In the genomic region with DNA sequence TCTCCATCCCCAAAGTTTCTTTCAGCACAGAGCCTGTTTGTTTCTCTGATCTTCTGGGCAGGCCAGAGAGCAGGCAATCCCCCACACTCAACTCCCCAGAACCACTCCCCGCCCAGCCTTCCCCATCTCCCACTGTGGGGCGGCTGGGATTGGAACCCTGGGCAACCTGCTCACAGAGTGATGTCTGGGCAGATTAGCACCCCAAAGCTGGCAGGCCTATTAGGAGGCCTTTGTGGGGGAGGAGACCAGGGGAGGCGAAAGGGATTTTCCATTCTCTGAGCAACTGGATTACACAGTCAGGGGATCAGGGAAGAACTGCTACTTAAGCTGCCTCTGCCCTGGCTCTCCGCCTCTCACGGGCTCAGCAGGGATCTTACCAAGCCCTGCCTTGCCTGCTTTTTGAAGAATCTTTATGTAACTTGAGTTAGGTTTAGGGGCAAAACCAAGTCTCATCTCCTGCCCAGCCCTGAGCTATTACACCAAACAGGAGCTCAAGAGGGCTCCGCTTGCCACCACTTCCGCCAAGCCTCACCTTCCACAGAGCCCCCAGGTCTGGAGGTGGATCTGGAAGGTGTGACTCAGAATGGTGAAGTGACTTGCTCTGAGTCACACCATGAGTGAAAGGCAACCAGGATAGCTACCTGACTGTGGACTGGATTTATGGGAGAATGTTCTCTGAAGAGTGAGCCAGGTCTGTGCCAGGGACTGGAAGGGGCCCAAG, we compare ENCODE assay signal across 1 cellular context.
TF ChIP-seq lines count a peak whose summit lies in the region.

No MANE protein-coding gene starts in this region.

TF ChIP-seq in H1, 55 proteins besides CTCF, POLR2A, EP300 and RAD21:
- no peak for TF ChIP-seq SIX5 (IDR thresholded peaks at IDR 0.05; ENCODE audit: low read depth, low read length)
- no peak for TF ChIP-seq FOSL1 (IDR thresholded peaks at IDR 0.05; ENCODE audit: insufficient read depth, low read depth, low read length)
- no peak for TF ChIP-seq POLR2AphosphoS5 (IDR thresholded peaks at IDR 0.05; ENCODE audit: low read depth, low read length)
- no peak for TF ChIP-seq SIRT6 (IDR thresholded peaks at IDR 0.05; ENCODE audit: low read length)
- TF ChIP-seq BACH1 (IDR thresholded peaks at IDR 0.05; ENCODE audit: low read length) = no peak
- TF ChIP-seq POU5F1 (IDR thresholded peaks at IDR 0.05; ENCODE audit: low read depth, low read length) = no peak
- TF ChIP-seq, protein P1, sequence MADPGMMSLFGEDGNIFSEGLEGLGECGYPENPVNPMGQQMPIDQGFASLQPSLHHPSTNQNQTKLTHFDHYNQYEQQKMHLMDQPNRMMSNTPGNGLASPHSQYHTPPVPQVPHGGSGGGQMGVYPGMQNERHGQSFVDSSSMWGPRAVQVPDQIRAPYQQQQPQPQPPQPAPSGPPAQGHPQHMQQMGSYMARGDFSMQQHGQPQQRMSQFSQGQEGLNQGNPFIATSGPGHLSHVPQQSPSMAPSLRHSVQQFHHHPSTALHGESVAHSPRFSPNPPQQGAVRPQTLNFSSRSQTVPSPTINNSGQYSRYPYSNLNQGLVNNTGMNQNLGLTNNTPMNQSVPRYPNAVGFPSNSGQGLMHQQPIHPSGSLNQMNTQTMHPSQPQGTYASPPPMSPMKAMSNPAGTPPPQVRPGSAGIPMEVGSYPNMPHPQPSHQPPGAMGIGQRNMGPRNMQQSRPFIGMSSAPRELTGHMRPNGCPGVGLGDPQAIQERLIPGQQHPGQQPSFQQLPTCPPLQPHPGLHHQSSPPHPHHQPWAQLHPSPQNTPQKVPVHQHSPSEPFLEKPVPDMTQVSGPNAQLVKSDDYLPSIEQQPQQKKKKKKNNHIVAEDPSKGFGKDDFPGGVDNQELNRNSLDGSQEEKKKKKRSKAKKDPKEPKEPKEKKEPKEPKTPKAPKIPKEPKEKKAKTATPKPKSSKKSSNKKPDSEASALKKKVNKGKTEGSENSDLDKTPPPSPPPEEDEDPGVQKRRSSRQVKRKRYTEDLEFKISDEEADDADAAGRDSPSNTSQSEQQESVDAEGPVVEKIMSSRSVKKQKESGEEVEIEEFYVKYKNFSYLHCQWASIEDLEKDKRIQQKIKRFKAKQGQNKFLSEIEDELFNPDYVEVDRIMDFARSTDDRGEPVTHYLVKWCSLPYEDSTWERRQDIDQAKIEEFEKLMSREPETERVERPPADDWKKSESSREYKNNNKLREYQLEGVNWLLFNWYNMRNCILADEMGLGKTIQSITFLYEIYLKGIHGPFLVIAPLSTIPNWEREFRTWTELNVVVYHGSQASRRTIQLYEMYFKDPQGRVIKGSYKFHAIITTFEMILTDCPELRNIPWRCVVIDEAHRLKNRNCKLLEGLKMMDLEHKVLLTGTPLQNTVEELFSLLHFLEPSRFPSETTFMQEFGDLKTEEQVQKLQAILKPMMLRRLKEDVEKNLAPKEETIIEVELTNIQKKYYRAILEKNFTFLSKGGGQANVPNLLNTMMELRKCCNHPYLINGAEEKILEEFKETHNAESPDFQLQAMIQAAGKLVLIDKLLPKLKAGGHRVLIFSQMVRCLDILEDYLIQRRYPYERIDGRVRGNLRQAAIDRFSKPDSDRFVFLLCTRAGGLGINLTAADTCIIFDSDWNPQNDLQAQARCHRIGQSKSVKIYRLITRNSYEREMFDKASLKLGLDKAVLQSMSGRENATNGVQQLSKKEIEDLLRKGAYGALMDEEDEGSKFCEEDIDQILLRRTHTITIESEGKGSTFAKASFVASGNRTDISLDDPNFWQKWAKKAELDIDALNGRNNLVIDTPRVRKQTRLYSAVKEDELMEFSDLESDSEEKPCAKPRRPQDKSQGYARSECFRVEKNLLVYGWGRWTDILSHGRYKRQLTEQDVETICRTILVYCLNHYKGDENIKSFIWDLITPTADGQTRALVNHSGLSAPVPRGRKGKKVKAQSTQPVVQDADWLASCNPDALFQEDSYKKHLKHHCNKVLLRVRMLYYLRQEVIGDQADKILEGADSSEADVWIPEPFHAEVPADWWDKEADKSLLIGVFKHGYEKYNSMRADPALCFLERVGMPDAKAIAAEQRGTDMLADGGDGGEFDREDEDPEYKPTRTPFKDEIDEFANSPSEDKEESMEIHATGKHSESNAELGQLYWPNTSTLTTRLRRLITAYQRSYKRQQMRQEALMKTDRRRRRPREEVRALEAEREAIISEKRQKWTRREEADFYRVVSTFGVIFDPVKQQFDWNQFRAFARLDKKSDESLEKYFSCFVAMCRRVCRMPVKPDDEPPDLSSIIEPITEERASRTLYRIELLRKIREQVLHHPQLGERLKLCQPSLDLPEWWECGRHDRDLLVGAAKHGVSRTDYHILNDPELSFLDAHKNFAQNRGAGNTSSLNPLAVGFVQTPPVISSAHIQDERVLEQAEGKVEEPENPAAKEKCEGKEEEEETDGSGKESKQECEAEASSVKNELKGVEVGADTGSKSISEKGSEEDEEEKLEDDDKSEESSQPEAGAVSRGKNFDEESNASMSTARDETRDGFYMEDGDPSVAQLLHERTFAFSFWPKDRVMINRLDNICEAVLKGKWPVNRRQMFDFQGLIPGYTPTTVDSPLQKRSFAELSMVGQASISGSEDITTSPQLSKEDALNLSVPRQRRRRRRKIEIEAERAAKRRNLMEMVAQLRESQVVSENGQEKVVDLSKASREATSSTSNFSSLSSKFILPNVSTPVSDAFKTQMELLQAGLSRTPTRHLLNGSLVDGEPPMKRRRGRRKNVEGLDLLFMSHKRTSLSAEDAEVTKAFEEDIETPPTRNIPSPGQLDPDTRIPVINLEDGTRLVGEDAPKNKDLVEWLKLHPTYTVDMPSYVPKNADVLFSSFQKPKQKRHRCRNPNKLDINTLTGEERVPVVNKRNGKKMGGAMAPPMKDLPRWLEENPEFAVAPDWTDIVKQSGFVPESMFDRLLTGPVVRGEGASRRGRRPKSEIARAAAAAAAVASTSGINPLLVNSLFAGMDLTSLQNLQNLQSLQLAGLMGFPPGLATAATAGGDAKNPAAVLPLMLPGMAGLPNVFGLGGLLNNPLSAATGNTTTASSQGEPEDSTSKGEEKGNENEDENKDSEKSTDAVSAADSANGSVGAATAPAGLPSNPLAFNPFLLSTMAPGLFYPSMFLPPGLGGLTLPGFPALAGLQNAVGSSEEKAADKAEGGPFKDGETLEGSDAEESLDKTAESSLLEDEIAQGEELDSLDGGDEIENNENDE (IDR thresholded peaks at IDR 0.05; ENCODE audit: insufficient replicate concordance, low read length) = no peak
- TF ChIP-seq RBBP5 (IDR thresholded peaks at IDR 0.05; ENCODE audit: borderline replicate concordance, low read depth, low read length) = peak; percentile 45; the same call in 1 of the 2 replicates
- TF ChIP-seq RNF2 (IDR thresholded peaks at IDR 0.05; ENCODE audit: borderline replicate concordance, low read depth, low read length, missing control alignments, poor library complexity, severe bottlenecking) = no peak
- no peak for TF ChIP-seq HDAC2 (IDR thresholded peaks at IDR 0.05; ENCODE audit: borderline replicate concordance in 1 of 2, low read depth in 2 of 2, low read length in 2 of 2)
- TF ChIP-seq MAFK (IDR thresholded peaks at IDR 0.05; ENCODE audit: low read depth, low read length) = no peak
- peak; percentile 49 for TF ChIP-seq ASH2L (IDR thresholded peaks at IDR 0.05; ENCODE audit: low read length)
- TF ChIP-seq NRF1 (IDR thresholded peaks at IDR 0.05; ENCODE audit: low read depth, low read length) = no peak
- TF ChIP-seq HDAC6 (IDR thresholded peaks at IDR 0.05; ENCODE audit: low read depth, low read length) = no peak
- TF ChIP-seq SRF (IDR thresholded peaks at IDR 0.05; ENCODE audit: low read depth, low read length) = no peak
- TF ChIP-seq CREB1 (IDR thresholded peaks at IDR 0.05) = no peak
- TF ChIP-seq USF2 (IDR thresholded peaks at IDR 0.05; ENCODE audit: low read length) = no peak
- TF ChIP-seq RFX5 (IDR thresholded peaks at IDR 0.05; ENCODE audit: borderline replicate concordance, low read depth, low read length) = no peak
